ENCODE assay signal across 8 cellular contexts in genomic region chr3:63351159-63352007, GRCh38.
A peak's percentile ranks its signal among the peaks of the same experiment; 100 is the strongest.
DNase-seq lines count a peak whose midpoint lies in the region; ATAC-seq, FAIRE-seq and TF ChIP-seq lines count a peak whose summit lies in the region.

No MANE protein-coding gene starts in this region.

- H3K27me3 ChIP-seq in A673 (replicated peaks; ENCODE audit: insufficient read depth, low read depth, low read length, poor library complexity) (no peaks in the 10 kb centered on the region), GM12878 (replicated peaks in 1 of 2; ENCODE audit: control insufficient read depth in 2 of 2, insufficient read depth in 2 of 2, low read length in 1 of 2) (no peaks in the 10 kb centered on the region), thyroid gland (no peaks in the 10 kb centered on the region)

- DNase-seq in A673 (ENCODE audit: low spot score), result peak; percentile 63
- DNase-seq in GM12864 (ENCODE audit: low read depth), result peak; percentile 29
- DNase-seq in NCI-H2107 treated with DMSO at 0.1 percent for 48 hours (lab: John Stamatoyannopoulos, UW; ENCODE audit: unreplicated experiment), result peak; percentile 7
- DNase-seq in GM12878 (ENCODE audit: low read depth, low spot score), result peak; percentile 1
- peak; percentile 70 for DNase-seq in iris pigment epithelial cell (ENCODE audit: low read depth)
- no peak for DNase-seq in thyroid gland
- no peak for DNase-seq in ureter (ENCODE audit: low spot score)

- no peaks in the 10 kb centered on the region for H3K79me2 ChIP-seq in GM12878 (ENCODE audit: control insufficient read depth, insufficient read depth, low read length)

- CTCF ChIA-PET in A673 (lab: Charles Lee) (interaction anchor here (0.5 to 1.5 kb wide), 3 partner anchors 464 to 468 kb away, joined by 3 to 4 read pairs (median 3); partner anchors contain the start of gene C3orf49), GM12878 (lab: Yijun Ruan, JAX) (interaction anchor here (0.6 to 5.0 kb wide), 23 partner anchors 10 to 712 kb away, joined by 3 to 144 read pairs (median 3); partner anchors contain the start of gene C3orf49)

- RAD21 ChIA-PET in GM12878 (lab: Charles Lee; ENCODE audit: unreplicated experiment), result interaction anchor here (1.7 to 3.7 kb wide), 3 partner anchors 451 to 642 kb away, joined by 3 to 41 read pairs (median 6); partner anchors contain the start of gene C3orf49

- SMC1A ChIA-PET in GM12878 (lab: Charles Lee; ENCODE audit: uncharacterized antibody, unreplicated experiment), result interaction anchor here (0.9 to 4.8 kb wide), 9 partner anchors 18 to 1133 kb away, joined by 3 to 53 read pairs (median 4); partner anchors contain the start of genes C3orf49 and PSMD6

- H3K4me2 ChIP-seq in GM12878 (ENCODE audit: control insufficient read depth, insufficient read depth), result no peak overlapping the region

- H4K20me1 ChIP-seq in GM12878 (ENCODE audit: control insufficient read depth, insufficient read depth), result no peaks in the 10 kb centered on the region

- peak; percentile 70 for FAIRE-seq in GM12878 (lab: Jason Lieb, UNC)

- BruUV-seq in A673 (replicated peaks; lab: Mats Ljungman, UMichigan) (no TSS peak), GM12878 (replicated peaks; lab: Mats Ljungman, UMichigan) (no TSS peak)

- TF ChIP-seq RAD21 in GM12878 (IDR thresholded peaks at IDR 0.05; ENCODE audit: insufficient read depth, low read depth, low read length), result peak; percentile 77

- intact Hi-C loops in A673 (cut with micrococcal nuclease; ENCODE audit: unreplicated experiment), result loop anchor here (1.0 to 10.0 kb wide), 3 partner anchors 441 to 643 kb away; no protein-coding TSS in a partner anchor
- intact Hi-C loops in GM12878 (cut with micrococcal nuclease; ENCODE audit: unreplicated experiment), result loop anchor here (1.0 to 5.0 kb wide), 3 partner anchors 467 to 1131 kb away; no protein-coding TSS in a partner anchor
- intact Hi-C loops in thyroid gland (cut with DNase I), result loop anchor here (5.0 to 10.0 kb wide), 2 partner anchors 466 to 1133 kb away; partner anchors contain the start of gene C3orf49

- ATAC-seq in HG02642 (IDR thresholded peaks at IDR 0.05; ENCODE audit: poor library complexity, unreplicated experiment) (peak; percentile 75), GM12878 (peak; percentile 79)

- POLR2A ChIA-PET in A673 (lab: Charles Lee; ENCODE audit: low non-redundant PET), result no interaction called here
- POLR2A ChIA-PET in GM12878 (lab: Charles Lee), result no interaction called here

- H3K4me3 ChIP-seq in A673 (ENCODE audit: low read depth, low read length, poor library complexity, severe bottlenecking), result no peak overlapping the region
- H3K4me3 ChIP-seq in GM12864 (ENCODE audit: low read depth, low read length), result no peak overlapping the region
- H3K4me3 ChIP-seq in GM12878, result no peak overlapping the region
- H3K4me3 ChIP-seq in thyroid gland (replicated peaks in 1 of 3), result no peak overlapping the region

- H3K9me3 ChIP-seq in A673 (ENCODE audit: low read depth, low read length, poor library complexity, severe bottlenecking) (no peaks in the 10 kb centered on the region), GM12878 (replicated peaks; ENCODE audit: control insufficient read depth, insufficient read depth, low read length) (no peaks in the 10 kb centered on the region), thyroid gland (no peaks in the 10 kb centered on the region)

- no peak for TF ChIP-seq EP300 in GM12878 (IDR thresholded peaks at IDR 0.05; ENCODE audit: borderline replicate concordance in 1 of 2, control insufficient read depth in 1 of 2, low read depth in 2 of 2, low read length in 2 of 2)

- 35% methylated on average over 9 of the region's 9 CpGs for WGBS in GM12878 (ENCODE audit: insufficient coverage, insufficient replicate concordance, low lambda C conversion rate, missing lambda C conversion rate)
- WGBS in thyroid gland, 2 donors, result 34 to 38% methylated on average over 9 of the region's 9 CpGs

- no peaks in the 10 kb centered on the region for H3K4me1 ChIP-seq in A673 (ENCODE audit: insufficient read depth, low read length, poor library complexity, severe bottlenecking)
- H3K4me1 ChIP-seq in GM12878 (ENCODE audit: control insufficient read depth, insufficient read depth, low read length), result no peaks in the 10 kb centered on the region
- H3K4me1 ChIP-seq in thyroid gland, result no peaks in the 10 kb centered on the region

- TF ChIP-seq CTCF in A673 (conservative IDR thresholded peaks at IDR 0.05; ENCODE audit: low read depth, low read length) (peak; percentile 71), GM12864 (IDR thresholded peaks at IDR 0.05; ENCODE audit: low read depth, low read length, missing control alignments) (peak; percentile 89), GM12878 (IDR thresholded peaks at IDR 0.05 in 2 of 3, conservative IDR thresholded peaks at IDR 0.05 in 1 of 3; ENCODE audit: control insufficient read depth in 2 of 3, extremely low read depth in 1 of 3, insufficient read depth in 1 of 3, low read depth in 3 of 3, low read length in 3 of 3) (peak; percentile 75 to 85 (median 81)), thyroid gland (IDR thresholded peaks at IDR 0.05) (peak; percentile 61 to 87 (median 82))

- TF ChIP-seq POLR2A in GM12878 (IDR thresholded peaks at IDR 0.05; ENCODE audit: low read depth, low read length), result no peak
- no peak for TF ChIP-seq POLR2A in thyroid gland (IDR thresholded peaks at IDR 0.05)

- no peak overlapping the region for H3K9ac ChIP-seq in GM12878 (ENCODE audit: control insufficient read depth, insufficient read depth, low read length)

- no peak overlapping the region for H3K27ac ChIP-seq in A673 (ENCODE audit: low read depth, low read length, poor library complexity, severe bottlenecking)
- H3K27ac ChIP-seq in GM12878 (ENCODE audit: control insufficient read depth, insufficient read depth), result no peak overlapping the region
- no peak overlapping the region for H3K27ac ChIP-seq in thyroid gland

- H2AFZ ChIP-seq in GM12878 (ENCODE audit: control insufficient read depth, low read depth, low read length), result no peak overlapping the region

- in situ Hi-C loops in GM12878 (cut with MboI), result loop anchor here (5.0 kb wide), 2 partner anchors 466 to 641 kb away; partner anchors contain the start of gene C3orf49

- H3K36me3 ChIP-seq in A673 (ENCODE audit: insufficient read depth, low read length, poor library complexity, severe bottlenecking), result no peaks in the 10 kb centered on the region
- no peaks in the 10 kb centered on the region for H3K36me3 ChIP-seq in GM12878 (ENCODE audit: control insufficient read depth in 2 of 2, insufficient read depth in 2 of 2, low read length in 1 of 2)
- H3K36me3 ChIP-seq in thyroid gland, result no peaks in the 10 kb centered on the region

TF ChIP-seq in GM12878, 131 proteins besides CTCF, POLR2A, EP300 and RAD21 (continues in another document):
- no peak for TF ChIP-seq RUNX3 (IDR thresholded peaks at IDR 0.05; ENCODE audit: low read length)
- TF ChIP-seq FOS (IDR thresholded peaks at IDR 0.05; ENCODE audit: borderline replicate concordance, extremely low read depth, insufficient read length), result no peak
- TF ChIP-seq ZSCAN29 (IDR thresholded peaks at IDR 0.05), result no peak
- TF ChIP-seq MYC (IDR thresholded peaks at IDR 0.05; ENCODE audit: insufficient read depth, insufficient read length, insufficient replicate concordance, low read length, severe bottlenecking), result no peak
- no peak for TF ChIP-seq CEBPZ (IDR thresholded peaks at IDR 0.05; ENCODE audit: low read depth, low read length)
- peak; percentile 76 for TF ChIP-seq SMC3 (IDR thresholded peaks at IDR 0.05; ENCODE audit: borderline replicate concordance, low read length)
- no peak for TF ChIP-seq CEBPB (IDR thresholded peaks at IDR 0.05; ENCODE audit: borderline replicate concordance in 1 of 2, low read depth in 2 of 2, low read length in 2 of 2)
- TF ChIP-seq SPI1 (IDR thresholded peaks at IDR 0.05; ENCODE audit: borderline replicate concordance, insufficient read depth, low read depth, low read length), result no peak
- TF ChIP-seq TARDBP (IDR thresholded peaks at IDR 0.05; ENCODE audit: borderline replicate concordance), result no peak
- no peak for TF ChIP-seq IRF3 (IDR thresholded peaks at IDR 0.05)

Comparison
In these comparisons a context has a peak if more than half of its experiments do, and no peak if none do; other contexts are left out.
1. DNase-seq: peak in A673 (single experiment), GM12864 (single experiment), NCI-H2107 treated with DMSO at 0.1 percent for 48 hours (single experiment), GM12878 (single experiment) and iris pigment epithelial cell (single experiment); none in thyroid gland (0 of 2) and ureter (single experiment).
2. Peak in every context shown above with its lines, with median percentiles within 50 percentile points of each other: CTCF ChIP-seq.